Comparison of ENCODE assay signal across 12 cellular contexts in genomic region chr1:156772728-156773497, GRCh38. TPM values are rescaled to one million over a fixed set of nuclear protein-coding genes. Genes with fewer than 3 reads are reported as not detected.
DNase-seq lines count a peak whose midpoint lies in the region; ATAC-seq, FAIRE-seq and TF ChIP-seq lines count a peak whose summit lies in the region.
"Had no signal": no experiment of that assay in that cellular context is flagged by ENCODE, and none has a peak within 500 bp of the region (broad histone marks: within the 10 kb centered on the region; RNA-seq: fewer than 3 reads in every experiment).

No MANE protein-coding gene starts in this region.

- no peak for DNase-seq in activated T-cell treated with anti-CD3 and anti-CD28 coated beads, Interleukin-2, amount 50 U/mL, for 72 hours
- DNase-seq in activated T-cell treated with anti-CD3 and anti-CD28 coated beads, Interleukin-2, amount 50 U/mL, for 1 hour: no peak
- DNase-seq in K562 (ENCODE audit: extremely low read depth in 1 of 4, low spot score in 3 of 4) (peak in 1 of 4 experiments; percentile 78), keratinocyte (ENCODE audit: low read depth, low spot score) (no peak), substantia nigra (lab: John Stamatoyannopoulos, UW) (peak in 2 of 49 donors; percentile 6 to 25), lower lobe of right lung (no peak)
- DNase-seq: activated T-cell treated with anti-CD3 and anti-CD28 coated beads, Interleukin-2, amount 50 U/mL, for 24 hours; mucosa of descending colon; PC-9; upper lobe of right lung had no signal

- H3K36me3 Mint-ChIP-seq in activated T-cell treated with anti-CD3 and anti-CD28 coated beads, Interleukin-2, amount 50 U/mL, for 72 hours (ENCODE audit: insufficient read depth in 2 of 2): peaks cover 7 to 26% of the 10 kb centered on the region in 2 donors

- TF ChIP-seq POLR2A in K562 (conservative IDR thresholded peaks at IDR 0.05): no peak

- peak; percentile 59; the same call in 1 of the 2 replicates for TF ChIP-seq EP300 in K562 (IDR thresholded peaks at IDR 0.05; ENCODE audit: low read length)

- H3K9me3 Mint-ChIP-seq in activated T-cell treated with anti-CD3 and anti-CD28 coated beads, Interleukin-2, amount 50 U/mL, for 72 hours: no peaks in the 10 kb centered on the region
- H3K9me3 Mint-ChIP-seq: activated T-cell treated with anti-CD3 and anti-CD28 coated beads, Interleukin-2, amount 50 U/mL, for 24 hours had no signal

- in situ Hi-C loops in K562 (cut with MboI): no loop called here

- no TSS peak for BruUV-seq in K562 (replicated peaks; lab: Mats Ljungman, UMichigan)

- H3K79me2 ChIP-seq in K562 (ENCODE audit: control insufficient read depth, insufficient read depth, low read length) (peaks cover 92% of the 10 kb centered on the region), keratinocyte (ENCODE audit: control insufficient read depth, insufficient read depth, low read length) (peaks cover 90% of the 10 kb centered on the region)

- peak overlapping the region; percentile 42 to 79; a peak in 2 of 4 replicates for H3K9ac ChIP-seq in K562 (ENCODE audit: insufficient read depth in 1 of 2, low read depth in 2 of 2, low read length in 2 of 2)
- no peak overlapping the region for H3K9ac ChIP-seq in keratinocyte (ENCODE audit: control insufficient read depth, extremely low read depth, insufficient read depth, low read length)

- H3K27ac ChIP-seq in K562 (ENCODE audit: extremely low read depth, low read depth, low read length) (peak overlapping the region; percentile 58; the same call in 2 of the 3 replicates), keratinocyte (ENCODE audit: control insufficient read depth, insufficient read depth, low read length) (no peak overlapping the region), substantia nigra (ENCODE audit: low read depth, low read length, poor library complexity, severe bottlenecking) (peak overlapping the region; percentile 56), lower lobe of right lung (no peak overlapping the region)
- H3K27ac ChIP-seq: PC-9, upper lobe of right lung had no signal

- FAIRE-seq in K562 (lab: Jason Lieb, UNC) (peak; percentile 79), keratinocyte (lab: Jason Lieb, UNC) (no peak)

- POLR2A ChIA-PET in K562 (lab: Yijun Ruan, JAX): interaction anchor here (0.7 to 4.9 kb wide), 14 partner anchors 8 to 131 kb away, joined by 3 to 22 read pairs (median 4); partner anchors contain the start of genes HDGF and MRPL24

- 3% methylated on average over 9 of the region's 9 CpGs for WGBS in K562 (ENCODE audit: insufficient coverage, low coverage, missing lambda C conversion rate)

- dilution Hi-C loops in keratinocyte (cut with MboI; ENCODE audit: extremely low pct_ligation_motif_present, low sequenced_read_pairs): no loop called here

- H3K9me3 ChIP-seq in K562 (replicated peaks; ENCODE audit: control insufficient read depth, insufficient read depth, low read depth, low read length) (no peaks in the 10 kb centered on the region), keratinocyte (ENCODE audit: control insufficient read depth, low read depth, low read length) (no peaks in the 10 kb centered on the region), lower lobe of right lung (no peaks in the 10 kb centered on the region)
- H3K9me3 ChIP-seq: mucosa of descending colon, upper lobe of right lung had no signal

- no peak for ATAC-seq in activated T-cell treated with anti-CD3 and anti-CD28 coated beads, Interleukin-2, amount 50 U/mL, for 72 hours (replicated peaks in 1 of 2)
- peak; percentile 52 for ATAC-seq in K562
- no peak for ATAC-seq in GM19328 (IDR thresholded peaks at IDR 0.05; ENCODE audit: unreplicated experiment)
- ATAC-seq in HG02623 (IDR thresholded peaks at IDR 0.05; ENCODE audit: unreplicated experiment): no peak
- ATAC-seq in lower lobe of right lung: no peak
- ATAC-seq: mucosa of descending colon, upper lobe of right lung had no signal

- H2AFZ ChIP-seq in K562 (ENCODE audit: low read depth, low read length): no peak overlapping the region
- no peak overlapping the region for H2AFZ ChIP-seq in keratinocyte (ENCODE audit: control insufficient read depth, low read length)
- H2AFZ ChIP-seq: PC-9 had no signal

- H3K4me1 ChIP-seq in K562 (replicated peaks in 1 of 2; ENCODE audit: control insufficient read depth in 2 of 2, insufficient read depth in 2 of 2, low read length in 2 of 2): peaks cover 28 to 43% of the 10 kb centered on the region in 2 experiments
- peaks cover 14% of the 10 kb centered on the region for H3K4me1 ChIP-seq in keratinocyte (ENCODE audit: control insufficient read depth, extremely low read depth, insufficient read depth, low read length)
- peaks cover 52% of the 10 kb centered on the region for H3K4me1 ChIP-seq in lower lobe of right lung

- no peaks in the 10 kb centered on the region for H3K27me3 Mint-ChIP-seq in activated T-cell treated with anti-CD3 and anti-CD28 coated beads, Interleukin-2, amount 50 U/mL, for 72 hours (ENCODE audit: low read depth)
- H3K27me3 Mint-ChIP-seq: activated T-cell treated with anti-CD3 and anti-CD28 coated beads, Interleukin-2, amount 50 U/mL, for 24 hours had no signal

- TF ChIP-seq RAD21 in K562 (CRISPR knock-in tag; conservative IDR thresholded peaks at IDR 0.05 in 1 of 2, IDR thresholded peaks at IDR 0.05 in 1 of 2): no peak

- no peaks in the 10 kb centered on the region for H3K9me1 ChIP-seq in K562 (ENCODE audit: control insufficient read depth, insufficient read depth, low read length)
- H3K9me1 ChIP-seq in keratinocyte (ENCODE audit: control insufficient read depth, extremely low read depth, insufficient read depth, low read length): peaks cover 3% of the 10 kb centered on the region

- intact Hi-C loops in K562 (cut with micrococcal nuclease) (no loop called here), lower lobe of right lung (cut with DNase I) (no loop called here)

- H3K4me3 Mint-ChIP-seq in activated T-cell treated with anti-CD3 and anti-CD28 coated beads, Interleukin-2, amount 50 U/mL, for 72 hours: peak overlapping the region in 1 of 2 donors; percentile 72
- H3K4me3 Mint-ChIP-seq: activated T-cell treated with anti-CD3 and anti-CD28 coated beads, Interleukin-2, amount 50 U/mL, for 24 hours had no signal

- peak overlapping the region; percentile 81 for H3K27ac Mint-ChIP-seq in activated T-cell treated with anti-CD3 and anti-CD28 coated beads, Interleukin-2, amount 50 U/mL, for 72 hours

- peaks cover 13% of the 10 kb centered on the region; the same call in 1 of the 2 replicates for H4K20me1 ChIP-seq in K562 (replicated peaks; ENCODE audit: control insufficient read depth, insufficient read depth, low read length)
- H4K20me1 ChIP-seq in keratinocyte (ENCODE audit: control insufficient read depth, extremely low read depth, insufficient read depth, low read length): peaks cover 10% of the 10 kb centered on the region

- 0 out of 6 replicates have a peak, but pooled peaks of 1 of the 3 experiments have one; percentile 3 for TF ChIP-seq CTCF in K562 (IDR thresholded peaks at IDR 0.05 in 2 of 3, conservative IDR thresholded peaks at IDR 0.05 in 1 of 3; ENCODE audit: insufficient read depth in 2 of 3, low read depth in 1 of 3, low read length in 3 of 3)
- no peak for TF ChIP-seq CTCF in keratinocyte (optimal IDR thresholded peaks at IDR 0.05 in 1 of 3, IDR thresholded peaks at IDR 0.05 in 1 of 3, conservative IDR thresholded peaks at IDR 0.05 in 1 of 3; ENCODE audit: extremely low read depth in 1 of 3, insufficient read depth in 2 of 3, low read length in 3 of 3)
- TF ChIP-seq CTCF in lower lobe of right lung (IDR thresholded peaks at IDR 0.05): no peak

- H3K4me2 ChIP-seq in K562 (ENCODE audit: insufficient read depth, low read length) (peak overlapping the region; percentile 79), keratinocyte (ENCODE audit: control insufficient read depth, extremely low read depth, insufficient read depth, low read depth, low read length) (peak overlapping the region; percentile 18)
- H3K4me2 ChIP-seq: PC-9 had no signal

- H3K4me3 ChIP-seq in K562 (no peak overlapping the region), keratinocyte (ENCODE audit: control insufficient read depth in 2 of 3, extremely low read depth in 1 of 3, insufficient read depth in 2 of 3, low read depth in 1 of 3, low read length in 3 of 3) (no peak overlapping the region), lower lobe of right lung (no peak overlapping the region)
- H3K4me3 ChIP-seq: mucosa of descending colon, PC-9, upper lobe of right lung had no signal

- H3K27me3 ChIP-seq in K562 (ENCODE audit: control insufficient read depth in 2 of 2, insufficient read depth in 2 of 2, low read length in 2 of 2): no peaks in the 10 kb centered on the region
- no peaks in the 10 kb centered on the region for H3K27me3 ChIP-seq in keratinocyte (ENCODE audit: control insufficient read depth, extremely low read depth, insufficient read depth, low read length)
- no peaks in the 10 kb centered on the region for H3K27me3 ChIP-seq in lower lobe of right lung (ENCODE audit: low read depth)
- H3K27me3 ChIP-seq: upper lobe of right lung had no signal

- H3K36me3 ChIP-seq in K562 (ENCODE audit: control insufficient read depth, insufficient read depth, low read length) (peaks cover 50% of the 10 kb centered on the region), keratinocyte (ENCODE audit: control insufficient read depth in 2 of 2, extremely low read depth in 1 of 2, insufficient read depth in 2 of 2, low read length in 2 of 2) (peaks cover 9 to 10% of the 10 kb centered on the region in 2 experiments), lower lobe of right lung (peaks cover 34% of the 10 kb centered on the region)

- H3K4me1 Mint-ChIP-seq in activated T-cell treated with anti-CD3 and anti-CD28 coated beads, Interleukin-2, amount 50 U/mL, for 72 hours (ENCODE audit: low read depth): peaks cover 83% of the 10 kb centered on the region

- CTCF ChIA-PET in K562 (lab: Yijun Ruan, JAX; ENCODE audit: low intra/inter-chr PET ratio): no interaction called here

RNA-seq across cellular contexts. Expression of gene PRCC, which starts 5.6 kb away (rescaled TPM):
- 10 to 100 TPM; 67.7 to 84.4 TPM for total RNA-seq in activated T-cell treated with anti-CD3 and anti-CD28 coated beads, Interleukin-2, amount 50 U/mL, for 72 hours
- 111 and 116 TPM in 2 replicates for total RNA-seq in K562 (2011; cell fraction: chromatin; rRNA removed; ENCODE audit: low replicate concordance)
- total RNA-seq in K562 (2011; cell fraction: nucleolus; rRNA removed): 71.5 and 89.1 TPM in 2 replicates
- total RNA-seq in K562 (2011; cell fraction: nucleoplasm; rRNA removed): 86.8 and 90.6 TPM in 2 replicates
- 51.0 and 86.2 TPM in 2 replicates for total RNA-seq in K562 (2014; rRNA removed)
- total RNA-seq in K562 (2014; rRNA removed; fragmentation: Illumina TruSeq; extraction: Trizol): 32.1 and 35.1 TPM in 2 replicates
- 35.8 and 41.1 TPM in 2 replicates for total RNA-seq in K562 (2015; rRNA removed; fragmentation: Illumina TruSeq; extraction: Trizol)
- 85.3 and 89.5 TPM in 2 replicates for total RNA-seq in K562 (2021)
- 38.8 and 70.2 TPM in 2 replicates for polyA plus RNA-seq in K562 (2011; rRNA removed)
- 75.7 and 85.5 TPM in 2 replicates for polyA plus RNA-seq in K562 (2011; cell fraction: cytosol; rRNA removed)
- 64.3 and 89.5 TPM in 2 replicates for polyA plus RNA-seq in K562 (2011; cell fraction: nucleus; rRNA removed)
- 58.6 and 81.0 TPM in 2 replicates for polyA plus RNA-seq in K562 (2012)
- 133 and 201 TPM in 2 replicates for polyA plus RNA-seq in K562 (2014; fragmentation: Illumina TruSeq; extraction: Trizol)
- polyA plus RNA-seq in K562 (2014; fragmentation: Nextera tagmentation; extraction: Ambion mirVana): 10 to 100 TPM; 23.9 to 25.5 TPM
- polyA plus RNA-seq in K562 (2014; rRNA removed): 53.6 and 68.0 TPM in 2 replicates
- 66.4 and 76.9 TPM in 2 replicates for polyA minus RNA-seq in K562 (2011; rRNA and poly(A)+ RNA removed)
- 41.1 and 58.4 TPM in 2 replicates for polyA minus RNA-seq in K562 (2011; cell fraction: cytosol; rRNA and poly(A)+ RNA removed)
- polyA minus RNA-seq in K562 (2011; cell fraction: nucleus; rRNA and poly(A)+ RNA removed): 21.8 and 33.0 TPM in 2 replicates
- polyA plus RNA-seq in keratinocyte: 29.9 to 70.7 TPM (median 40.4 TPM) in 3 replicates
- polyA plus RNA-seq in keratinocyte (2011; ENCODE audit: low read depth): 21.7 TPM
- 41.7 and 46.6 TPM in 2 replicates for polyA plus RNA-seq in keratinocyte (2011; cell fraction: cytosol; rRNA removed)
- 54.2 and 58.5 TPM in 2 replicates for polyA plus RNA-seq in keratinocyte (2011; cell fraction: nucleus; rRNA removed)
- polyA plus RNA-seq in keratinocyte (2012; ENCODE audit: low replicate concordance): 42.9 and 47.9 TPM in 2 replicates
- polyA minus RNA-seq in keratinocyte: 60.5 to 95.5 TPM (median 69.6 TPM) in 3 replicates
- 48.7 TPM for polyA minus RNA-seq in keratinocyte (2011; cell fraction: cytosol; rRNA and poly(A)+ RNA removed)
- 32.6 and 42.6 TPM in 2 replicates for polyA minus RNA-seq in keratinocyte (2011; cell fraction: nucleus; rRNA and poly(A)+ RNA removed)
- total RNA-seq in lower lobe of right lung: 51.9 TPM

RNA-seq across cellular contexts. Expression of gene HDGF, which starts 21.4 kb away (rescaled TPM):
- 100 to 1,000 TPM; 185 to 217 TPM for total RNA-seq in activated T-cell treated with anti-CD3 and anti-CD28 coated beads, Interleukin-2, amount 50 U/mL, for 72 hours
- total RNA-seq in K562 (2011; cell fraction: chromatin; rRNA removed; ENCODE audit: low replicate concordance): 54.5 and 99.5 TPM in 2 replicates
- total RNA-seq in K562 (2011; cell fraction: nucleolus; rRNA removed): 73.4 and 78.6 TPM in 2 replicates
- 87.7 and 114 TPM in 2 replicates for total RNA-seq in K562 (2011; cell fraction: nucleoplasm; rRNA removed)
- total RNA-seq in K562 (2014; rRNA removed) (470 and 501 TPM in 2 replicates), K562 (2014; rRNA removed; fragmentation: Illumina TruSeq; extraction: Trizol) (400 and 403 TPM in 2 replicates), K562 (2015; rRNA removed; fragmentation: Illumina TruSeq; extraction: Trizol) (392 and 404 TPM in 2 replicates), K562 (2021) (390 and 425 TPM in 2 replicates), lower lobe of right lung (146 TPM)
- polyA plus RNA-seq in K562 (2011; rRNA removed) (224 and 310 TPM in 2 replicates), K562 (2014; fragmentation: Illumina TruSeq; extraction: Trizol) (507 and 601 TPM in 2 replicates), K562 (2014; fragmentation: Nextera tagmentation; extraction: Ambion mirVana) (10 to 100 TPM; 38.8 to 41.8 TPM), K562 (2014; rRNA removed) (358 and 372 TPM in 2 replicates), keratinocyte (172 to 240 TPM (median 196 TPM) in 3 replicates)
- 174 and 175 TPM in 2 replicates for polyA plus RNA-seq in K562 (2011; cell fraction: cytosol; rRNA removed)
- polyA plus RNA-seq in K562 (2011; cell fraction: nucleus; rRNA removed): 182 and 185 TPM in 2 replicates
- 190 and 267 TPM in 2 replicates for polyA plus RNA-seq in K562 (2012)
- 142 and 177 TPM in 2 replicates for polyA minus RNA-seq in K562 (2011; rRNA and poly(A)+ RNA removed)
- 120 and 140 TPM in 2 replicates for polyA minus RNA-seq in K562 (2011; cell fraction: cytosol; rRNA and poly(A)+ RNA removed)
- 33.7 and 57.2 TPM in 2 replicates for polyA minus RNA-seq in K562 (2011; cell fraction: nucleus; rRNA and poly(A)+ RNA removed)
- polyA plus RNA-seq in keratinocyte (2011; ENCODE audit: low read depth): 161 TPM
- polyA plus RNA-seq in keratinocyte (2011; cell fraction: cytosol; rRNA removed): 221 and 240 TPM in 2 replicates
- 107 and 111 TPM in 2 replicates for polyA plus RNA-seq in keratinocyte (2011; cell fraction: nucleus; rRNA removed)
- polyA plus RNA-seq in keratinocyte (2012; ENCODE audit: low replicate concordance): 213 and 246 TPM in 2 replicates
- polyA minus RNA-seq in keratinocyte: 108 to 149 TPM (median 125 TPM) in 3 replicates
- polyA minus RNA-seq in keratinocyte (2011; cell fraction: cytosol; rRNA and poly(A)+ RNA removed): 141 TPM
- 32.3 and 52.1 TPM in 2 replicates for polyA minus RNA-seq in keratinocyte (2011; cell fraction: nucleus; rRNA and poly(A)+ RNA removed)

RNA-seq across cellular contexts. Expression of gene MRPL24, which starts 32.0 kb away (rescaled TPM):
- 10 to 100 TPM; 45.9 to 67.8 TPM for total RNA-seq in activated T-cell treated with anti-CD3 and anti-CD28 coated beads, Interleukin-2, amount 50 U/mL, for 72 hours
- total RNA-seq in K562 (2011; cell fraction: chromatin; rRNA removed; ENCODE audit: low replicate concordance): 8.3 and 22.8 TPM in 2 replicates
- 18.7 and 20.3 TPM in 2 replicates for total RNA-seq in K562 (2011; cell fraction: nucleolus; rRNA removed)
- total RNA-seq in K562 (2011; cell fraction: nucleoplasm; rRNA removed): 15.8 and 16.2 TPM in 2 replicates
- total RNA-seq in K562 (2014; rRNA removed) (103 and 134 TPM in 2 replicates), K562 (2014; rRNA removed; fragmentation: Illumina TruSeq; extraction: Trizol) (91.6 and 91.8 TPM in 2 replicates), K562 (2015; rRNA removed; fragmentation: Illumina TruSeq; extraction: Trizol) (105 and 113 TPM in 2 replicates), K562 (2021) (74.0 and 74.3 TPM in 2 replicates), lower lobe of right lung (43.7 TPM)
- polyA plus RNA-seq in K562 (2011; rRNA removed) (97.5 and 101 TPM in 2 replicates), K562 (2014; fragmentation: Illumina TruSeq; extraction: Trizol) (153 and 163 TPM in 2 replicates), K562 (2014; fragmentation: Nextera tagmentation; extraction: Ambion mirVana) (100 to 1,000 TPM; 206 to 267 TPM), K562 (2014; rRNA removed) (115 and 141 TPM in 2 replicates), keratinocyte (111 to 157 TPM (median 122 TPM) in 3 replicates)
- 66.6 and 77.0 TPM in 2 replicates for polyA plus RNA-seq in K562 (2011; cell fraction: cytosol; rRNA removed)
- polyA plus RNA-seq in K562 (2011; cell fraction: nucleus; rRNA removed): 59.6 and 61.8 TPM in 2 replicates
- polyA plus RNA-seq in K562 (2012): 90.5 and 117 TPM in 2 replicates
- 43.9 and 56.9 TPM in 2 replicates for polyA minus RNA-seq in K562 (2011; rRNA and poly(A)+ RNA removed)
- 23.8 and 27.5 TPM in 2 replicates for polyA minus RNA-seq in K562 (2011; cell fraction: cytosol; rRNA and poly(A)+ RNA removed)
- polyA minus RNA-seq in K562 (2011; cell fraction: nucleus; rRNA and poly(A)+ RNA removed): 9.4 and 12.0 TPM in 2 replicates
- polyA plus RNA-seq in keratinocyte (2011; ENCODE audit: low read depth): 31.8 TPM
- polyA plus RNA-seq in keratinocyte (2011; cell fraction: cytosol; rRNA removed): 112 and 122 TPM in 2 replicates
- polyA plus RNA-seq in keratinocyte (2011; cell fraction: nucleus; rRNA removed): 91.7 and 94.5 TPM in 2 replicates
- polyA plus RNA-seq in keratinocyte (2012; ENCODE audit: low replicate concordance): 101 and 133 TPM in 2 replicates
- polyA minus RNA-seq in keratinocyte: 39.4 to 55.6 TPM (median 50.9 TPM) in 3 replicates
- 43.4 TPM for polyA minus RNA-seq in keratinocyte (2011; cell fraction: cytosol; rRNA and poly(A)+ RNA removed)
- polyA minus RNA-seq in keratinocyte (2011; cell fraction: nucleus; rRNA and poly(A)+ RNA removed): 16.8 and 19.2 TPM in 2 replicates

RNA-seq across cellular contexts. Expression of gene SH2D2A, which starts 43.7 kb away (rescaled TPM):
- total RNA-seq in activated T-cell treated with anti-CD3 and anti-CD28 coated beads, Interleukin-2, amount 50 U/mL, for 72 hours: 100 to 1,000 TPM; 221 to 246 TPM
- 15.3 and 26.9 TPM in 2 replicates for total RNA-seq in K562 (2011; cell fraction: chromatin; rRNA removed; ENCODE audit: low replicate concordance)
- 16.2 and 18.2 TPM in 2 replicates for total RNA-seq in K562 (2011; cell fraction: nucleolus; rRNA removed)
- total RNA-seq in K562 (2011; cell fraction: nucleoplasm; rRNA removed): 20.7 and 27.8 TPM in 2 replicates
- total RNA-seq in K562 (2014; rRNA removed) (27.7 and 36.0 TPM in 2 replicates), K562 (2014; rRNA removed; fragmentation: Illumina TruSeq; extraction: Trizol) (4.8 and 6.9 TPM in 2 replicates), K562 (2015; rRNA removed; fragmentation: Illumina TruSeq; extraction: Trizol) (6.3 and 8.4 TPM in 2 replicates), K562 (2021) (33.6 TPM in 2 replicates), lower lobe of right lung (3.5 TPM)
- polyA plus RNA-seq in K562 (2011; rRNA removed) (5.7 and 9.7 TPM in 2 replicates), K562 (2014; fragmentation: Illumina TruSeq; extraction: Trizol) (20.0 and 21.2 TPM in 2 replicates), K562 (2014; fragmentation: Nextera tagmentation; extraction: Ambion mirVana) (1 to 10 TPM in 1 of 2 experiments, under 1 TPM in 1; 0.89 to 1.1 TPM), K562 (2014; rRNA removed) (20.8 and 21.4 TPM in 2 replicates), keratinocyte (1.9 to 4.5 TPM (median 2.5 TPM) in 3 replicates)
- polyA plus RNA-seq in K562 (2011; cell fraction: cytosol; rRNA removed): 12.6 and 29.0 TPM in 2 replicates
- 10.6 and 25.9 TPM in 2 replicates for polyA plus RNA-seq in K562 (2011; cell fraction: nucleus; rRNA removed)
- polyA plus RNA-seq in K562 (2012): 30.7 and 34.5 TPM in 2 replicates
- 2.2 and 4.8 TPM in 2 replicates for polyA minus RNA-seq in K562 (2011; rRNA and poly(A)+ RNA removed)
- 11.6 and 16.2 TPM in 2 replicates for polyA minus RNA-seq in K562 (2011; cell fraction: cytosol; rRNA and poly(A)+ RNA removed)
- 10.4 and 13.3 TPM in 2 replicates for polyA minus RNA-seq in K562 (2011; cell fraction: nucleus; rRNA and poly(A)+ RNA removed)
- polyA plus RNA-seq in keratinocyte (2011; ENCODE audit: low read depth): 0.25 TPM
- 1.8 and 4.2 TPM in 2 replicates for polyA plus RNA-seq in keratinocyte (2011; cell fraction: cytosol; rRNA removed)
- polyA plus RNA-seq in keratinocyte (2011; cell fraction: nucleus; rRNA removed): 2.9 and 4.9 TPM in 2 replicates
- polyA plus RNA-seq in keratinocyte (2012; ENCODE audit: low replicate concordance): 2.1 and 6.8 TPM in 2 replicates
- polyA minus RNA-seq in keratinocyte: 0.83 to 4.2 TPM (median 0.89 TPM) in 3 replicates
- polyA minus RNA-seq in keratinocyte (2011; cell fraction: cytosol; rRNA and poly(A)+ RNA removed): 5.2 TPM
- polyA minus RNA-seq in keratinocyte (2011; cell fraction: nucleus; rRNA and poly(A)+ RNA removed): 4.2 and 4.4 TPM in 2 replicates

RNA-seq across cellular contexts. Expression of gene ISG20L2, which starts 44.3 kb away (rescaled TPM):
- total RNA-seq in activated T-cell treated with anti-CD3 and anti-CD28 coated beads, Interleukin-2, amount 50 U/mL, for 72 hours: 10 to 100 TPM; 36.3 to 37.1 TPM
- 62.5 and 90.4 TPM in 2 replicates for total RNA-seq in K562 (2011; cell fraction: chromatin; rRNA removed; ENCODE audit: low replicate concordance)
- total RNA-seq in K562 (2011; cell fraction: nucleolus; rRNA removed): 49.1 and 64.9 TPM in 2 replicates
- total RNA-seq in K562 (2011; cell fraction: nucleoplasm; rRNA removed): 55.7 and 64.4 TPM in 2 replicates
- total RNA-seq in K562 (2014; rRNA removed) (34.3 and 40.7 TPM in 2 replicates), K562 (2014; rRNA removed; fragmentation: Illumina TruSeq; extraction: Trizol) (57.7 and 59.6 TPM in 2 replicates), K562 (2015; rRNA removed; fragmentation: Illumina TruSeq; extraction: Trizol) (52.6 and 53.3 TPM in 2 replicates), K562 (2021) (46.3 and 50.3 TPM in 2 replicates), lower lobe of right lung (22.6 TPM)
- polyA plus RNA-seq in K562 (2011; rRNA removed) (59.5 and 63.8 TPM in 2 replicates), K562 (2014; fragmentation: Illumina TruSeq; extraction: Trizol) (100 and 130 TPM in 2 replicates), K562 (2014; fragmentation: Nextera tagmentation; extraction: Ambion mirVana) (10 to 100 TPM; 21.3 to 50.3 TPM), K562 (2014; rRNA removed) (41.5 and 50.9 TPM in 2 replicates), keratinocyte (48.1 to 56.6 TPM (median 48.6 TPM) in 3 replicates)
- polyA plus RNA-seq in K562 (2011; cell fraction: cytosol; rRNA removed): 60.2 and 77.5 TPM in 2 replicates
- 23.1 and 28.0 TPM in 2 replicates for polyA plus RNA-seq in K562 (2011; cell fraction: nucleus; rRNA removed)
- 45.7 and 45.9 TPM in 2 replicates for polyA plus RNA-seq in K562 (2012)
- 52.8 and 62.8 TPM in 2 replicates for polyA minus RNA-seq in K562 (2011; rRNA and poly(A)+ RNA removed)
- 23.6 and 28.9 TPM in 2 replicates for polyA minus RNA-seq in K562 (2011; cell fraction: cytosol; rRNA and poly(A)+ RNA removed)
- 21.1 and 35.4 TPM in 2 replicates for polyA minus RNA-seq in K562 (2011; cell fraction: nucleus; rRNA and poly(A)+ RNA removed)
- polyA plus RNA-seq in keratinocyte (2011; ENCODE audit: low read depth): 19.9 TPM
- polyA plus RNA-seq in keratinocyte (2011; cell fraction: cytosol; rRNA removed): 44.2 and 61.0 TPM in 2 replicates
- polyA plus RNA-seq in keratinocyte (2011; cell fraction: nucleus; rRNA removed): 44.3 and 44.4 TPM in 2 replicates
- 20.2 and 33.8 TPM in 2 replicates for polyA plus RNA-seq in keratinocyte (2012; ENCODE audit: low replicate concordance)
- polyA minus RNA-seq in keratinocyte: 47.8 to 55.4 TPM (median 54.2 TPM) in 3 replicates
- 25.9 TPM for polyA minus RNA-seq in keratinocyte (2011; cell fraction: cytosol; rRNA and poly(A)+ RNA removed)
- 18.7 and 32.7 TPM in 2 replicates for polyA minus RNA-seq in keratinocyte (2011; cell fraction: nucleus; rRNA and poly(A)+ RNA removed)

Comparison
In these comparisons a context has a peak if more than half of its experiments do, and no peak if none do; other contexts are left out.
1. H3K27ac ChIP-seq: peak in K562 (single experiment) and substantia nigra (single experiment); none in keratinocyte (single experiment) and lower lobe of right lung (single experiment).